In genomic region chr12:118059645-118060275, GRCh38 we compare ENCODE assay signal across 8 cellular contexts.
DNase-seq lines count a peak whose midpoint lies in the region; ATAC-seq and TF ChIP-seq lines count a peak whose summit lies in the region.

No MANE protein-coding gene starts in this region.

- H3K4me1 Mint-ChIP-seq in central memory CD8-positive, alpha-beta T cell: peaks cover 46% of the 10 kb centered on the region

- H3K9me3 ChIP-seq in muscle layer of colon (ENCODE audit: low read length): no peaks in the 10 kb centered on the region

- no peak for TF ChIP-seq CTCF in LNCaP clone FGC (IDR thresholded peaks at IDR 0.05; ENCODE audit: control insufficient read depth, extremely low read depth, insufficient read depth)

- H3K9me3 Mint-ChIP-seq in central memory CD8-positive, alpha-beta T cell: no peaks in the 10 kb centered on the region

- peaks cover 37% of the 10 kb centered on the region for H3K4me1 ChIP-seq in muscle layer of colon (ENCODE audit: insufficient read depth, low read length)

- H3K4me3 ChIP-seq in LNCaP clone FGC (ENCODE audit: low read depth, low read length): peak overlapping the region; percentile 76
- H3K4me3 ChIP-seq in muscle layer of colon (ENCODE audit: low read depth in 1 of 2, low read length in 2 of 2): peak overlapping the region; percentile 79 to 89

- H3K27me3 Mint-ChIP-seq in central memory CD8-positive, alpha-beta T cell: no peaks in the 10 kb centered on the region

- peak overlapping the region; percentile 96 for H3K27ac Mint-ChIP-seq in central memory CD8-positive, alpha-beta T cell (ENCODE audit: low read depth)

- no peaks in the 10 kb centered on the region for H3K36me3 ChIP-seq in muscle layer of colon (ENCODE audit: insufficient read depth, low read length)

- H3K9ac ChIP-seq in muscle layer of colon (ENCODE audit: low read length): peak overlapping the region; percentile 99

- peak overlapping the region; percentile 91 for H3K4me3 Mint-ChIP-seq in central memory CD8-positive, alpha-beta T cell

- H3K36me3 Mint-ChIP-seq in central memory CD8-positive, alpha-beta T cell (ENCODE audit: insufficient read depth): peaks cover 19% of the 10 kb centered on the region

- peak overlapping the region; percentile 98 for H3K27ac ChIP-seq in muscle layer of colon (ENCODE audit: low read depth, low read length)

- DNase-seq in CD1c-positive myeloid dendritic cell (ENCODE audit: extremely low spot score): peak; percentile 26
- DNase-seq in LNCaP clone FGC (ENCODE audit: low read depth): no peak
- DNase-seq in central memory CD8-positive, alpha-beta T cell (ENCODE audit: low spot score in 2 of 2): no peak
- DNase-seq in NCI-H2081 (lab: John Stamatoyannopoulos, UW): no peak
- DNase-seq in NCI-H1048 (lab: John Stamatoyannopoulos, UW): no peak

- ATAC-seq in central memory CD8-positive, alpha-beta T cell (replicated peaks; ENCODE audit: extremely low read depth, poor library complexity, severe bottlenecking): no peak
- ATAC-seq in GM21825 (IDR thresholded peaks at IDR 0.05; ENCODE audit: unreplicated experiment) (no peak), HG03432 (IDR thresholded peaks at IDR 0.05; ENCODE audit: unreplicated experiment) (no peak)

- no peaks in the 10 kb centered on the region for H3K27me3 ChIP-seq in muscle layer of colon (ENCODE audit: control insufficient read depth in 1 of 2, insufficient read depth in 2 of 2, low read length in 2 of 2)
